ENCODE assay signal across 8 cellular contexts in genomic region chr9:72271617-72272478, GRCh38.
DNase-seq lines count a peak whose midpoint lies in the region; ATAC-seq and TF ChIP-seq lines count a peak whose summit lies in the region.

No MANE protein-coding gene starts in this region.

- intact Hi-C loops in MCF 10A (cut with micrococcal nuclease), result loop anchor here (1.0 to 5.0 kb wide), 3 partner anchors 69 to 465 kb away; no protein-coding TSS in a partner anchor

- peak; percentile 68 for ATAC-seq in GM18868 (IDR thresholded peaks at IDR 0.05; ENCODE audit: unreplicated experiment)

- no peak overlapping the region for H3K4me3 ChIP-seq in SJCRH30

- POLR2A ChIA-PET in MCF 10A (lab: Yijun Ruan, JAX), result interaction anchor here (0.6 to 3.7 kb wide), 5 partner anchors 68 to 550 kb away, joined by 3 to 18 read pairs (median 4); no protein-coding TSS in a partner anchor

- no peaks in the 10 kb centered on the region for H3K36me3 ChIP-seq in SJCRH30

- no peaks in the 10 kb centered on the region for H3K9me3 Mint-ChIP-seq in MCF 10A (ENCODE audit: unreplicated experiment)

- BruUV-seq in MCF 10A (replicated peaks; lab: Mats Ljungman, UMichigan), result no TSS peak

- CTCF ChIA-PET in MCF 10A (lab: Yijun Ruan, JAX), result interaction anchor here (0.5 to 9.0 kb wide), 58 partner anchors 8 to 987 kb away, joined by 3 to 242 read pairs (median 4); no protein-coding TSS in a partner anchor

- no peaks in the 10 kb centered on the region for H3K27me3 Mint-ChIP-seq in MCF 10A (ENCODE audit: insufficient read depth, unreplicated experiment)

- H3K36me3 Mint-ChIP-seq in MCF 10A (ENCODE audit: insufficient read depth, unreplicated experiment), result no peaks in the 10 kb centered on the region

- TF ChIP-seq CTCF in MCF 10A (IDR thresholded peaks at IDR 0.05; ENCODE audit: unreplicated experiment), result peak; percentile 74

- no peaks in the 10 kb centered on the region for H3K9me3 ChIP-seq in SJCRH30 (replicated peaks)

- H3K4me1 ChIP-seq in SJCRH30, result no peaks in the 10 kb centered on the region

- no peak overlapping the region for H3K27ac Mint-ChIP-seq in MCF 10A (ENCODE audit: low read depth, unreplicated experiment)

- no peak overlapping the region for H3K27ac ChIP-seq in SJCRH30

- no peak overlapping the region for H3K4me3 Mint-ChIP-seq in MCF 10A (ENCODE audit: unreplicated experiment)

- H3K4me1 Mint-ChIP-seq in MCF 10A (ENCODE audit: insufficient read depth, unreplicated experiment), result peaks cover 6% of the 10 kb centered on the region

- H3K27me3 ChIP-seq in SJCRH30, result peaks cover 3% of the 10 kb centered on the region; the same call in 1 of the 2 replicates

- DNase-seq in COLO668 (lab: John Stamatoyannopoulos, UW; ENCODE audit: unreplicated experiment) (peak; percentile 59), HT-29 (ENCODE audit: low spot score) (peak; percentile 89), SJCRH30 (peak; percentile 42 to 79), MCF 10A (ENCODE audit: unreplicated experiment) (peak; percentile 77), iris pigment epithelial cell (ENCODE audit: low read depth) (peak; percentile 53), mesenteric fat pad (ENCODE audit: low spot score) (no peak)
- DNase-seq in stimulated activated CD4-positive, alpha-beta T cell treated with anti-CD3 and anti-CD28 coated beads, Interleukin-2, amount 100 ng/mL, for 48 hours, result peak; percentile 51 to 71
